8 cellular contexts compared by ENCODE assay signal in genomic region chr11:67289226-67289650, GRCh38. TPM values are rescaled to one million over a fixed set of nuclear protein-coding genes. Genes with fewer than 3 reads are reported as not detected.
DNase-seq lines count a peak whose midpoint lies in the region; ATAC-seq lines count a peak whose summit lies in the region.

TSS of gene ANKRD13D (plus strand) at chr11:67289303. CDS start at chr11:67289461, 158 bp downstream.

- intact Hi-C loops in activated T-helper 1 cell treated with anti-CD3 and anti-CD28 coated beads, Interleukin-12 subunit alpha, Interleukin-12 subunit beta, Interleukin-2, Interleukin-4 antibody, amounts not matched to agents 30 ng/mL and 10 ng/mL and 1 ng/mL, durations not matched to agents 14 hours and 24 hours and 36 hours (cut with micrococcal nuclease), result loop anchor here (2.0 to 5.0 kb wide), 3 partner anchors 14 to 218 kb away; partner anchors contain the start of genes CDK2AP2, PITPNM1 and SSH3
- intact Hi-C loops in left cardiac atrium (cut with DNase I), result no loop called here
- intact Hi-C loops in sciatic nerve (cut with DNase I), result no loop called here

- peaks cover 33% of the 10 kb centered on the region for H3K36me3 Mint-ChIP-seq in activated T-helper 1 cell treated with anti-CD3 and anti-CD28 coated beads, Interleukin-12 subunit alpha, Interleukin-12 subunit beta, Interleukin-2, Interleukin-4 antibody, amounts not matched to agents 30 ng/mL and 10 ng/mL and 1 ng/mL, durations not matched to agents 14 hours and 24 hours and 36 hours (ENCODE audit: low read depth)

- no peaks in the 10 kb centered on the region for H3K9me3 Mint-ChIP-seq in activated T-helper 1 cell treated with anti-CD3 and anti-CD28 coated beads, Interleukin-12 subunit alpha, Interleukin-12 subunit beta, Interleukin-2, Interleukin-4 antibody, amounts not matched to agents 30 ng/mL and 10 ng/mL and 1 ng/mL, durations not matched to agents 14 hours and 24 hours and 36 hours

- DNase-seq in NCI-H2227 (lab: John Stamatoyannopoulos, UW; ENCODE audit: unreplicated experiment) (peak; percentile 93), NCI-H2227 treated with DMSO at 0.1 percent for 48 hours (lab: John Stamatoyannopoulos, UW) (no peak), left cardiac atrium (no peak), sciatic nerve (ENCODE audit: low spot score) (no peak), SKM-1 treated with dmso at 0.1 percent for 144 hours (lab: John Stamatoyannopoulos, UW; ENCODE audit: unreplicated experiment) (no peak)
- no peak for DNase-seq in activated T-helper 1 cell treated with anti-CD3 and anti-CD28 coated beads, Interleukin-12 subunit alpha, Interleukin-12 subunit beta, Interleukin-2, Interleukin-4 antibody, amounts not matched to agents 30 ng/mL and 10 ng/mL and 1 ng/mL, durations not matched to agents 14 hours and 24 hours and 36 hours (ENCODE audit: low spot score)

- ATAC-seq in HG03097 (IDR thresholded peaks at IDR 0.05; ENCODE audit: low FRiP score, unreplicated experiment) (peak; percentile 46), left cardiac atrium (no peak), sciatic nerve (peak; percentile 28), HG02763 (IDR thresholded peaks at IDR 0.05; ENCODE audit: unreplicated experiment) (no peak)

- peaks cover 42% of the 10 kb centered on the region for H3K4me1 Mint-ChIP-seq in activated T-helper 1 cell treated with anti-CD3 and anti-CD28 coated beads, Interleukin-12 subunit alpha, Interleukin-12 subunit beta, Interleukin-2, Interleukin-4 antibody, amounts not matched to agents 30 ng/mL and 10 ng/mL and 1 ng/mL, durations not matched to agents 14 hours and 24 hours and 36 hours (ENCODE audit: low read depth)

- peaks cover 2% of the 10 kb centered on the region for H3K27me3 Mint-ChIP-seq in activated T-helper 1 cell treated with anti-CD3 and anti-CD28 coated beads, Interleukin-12 subunit alpha, Interleukin-12 subunit beta, Interleukin-2, Interleukin-4 antibody, amounts not matched to agents 30 ng/mL and 10 ng/mL and 1 ng/mL, durations not matched to agents 14 hours and 24 hours and 36 hours (ENCODE audit: insufficient read depth)

- H3K4me3 Mint-ChIP-seq in activated T-helper 1 cell treated with anti-CD3 and anti-CD28 coated beads, Interleukin-12 subunit alpha, Interleukin-12 subunit beta, Interleukin-2, Interleukin-4 antibody, amounts not matched to agents 30 ng/mL and 10 ng/mL and 1 ng/mL, durations not matched to agents 14 hours and 24 hours and 36 hours, result peak within 1 kb of the TSS; percentile 90

- peak within 1 kb of the TSS; percentile 97 for H3K27ac Mint-ChIP-seq in activated T-helper 1 cell treated with anti-CD3 and anti-CD28 coated beads, Interleukin-12 subunit alpha, Interleukin-12 subunit beta, Interleukin-2, Interleukin-4 antibody, amounts not matched to agents 30 ng/mL and 10 ng/mL and 1 ng/mL, durations not matched to agents 14 hours and 24 hours and 36 hours

RNA-seq across cellular contexts. Expression of gene ANKRD13D, which starts in this region (rescaled TPM):
- total RNA-seq in activated T-helper 1 cell treated with anti-CD3 and anti-CD28 coated beads, Interleukin-12 subunit alpha, Interleukin-12 subunit beta, Interleukin-2, Interleukin-4 antibody, amounts not matched to agents 30 ng/mL and 10 ng/mL and 1 ng/mL, durations not matched to agents 14 hours and 24 hours and 36 hours, result 124 and 129 TPM in 2 replicates
- 10 to 100 TPM; 22.1 to 22.6 TPM for total RNA-seq in left cardiac atrium
- 69.7 TPM for total RNA-seq in sciatic nerve

Comparison
In these comparisons a context has a peak if more than half of its experiments do, and no peak if none do; other contexts are left out.
1. ATAC-seq: peak in HG03097 (single experiment) and sciatic nerve (single experiment); none in left cardiac atrium (0 of 2) and HG02763 (single experiment).